Comparison of ENCODE assay signal across 27 cellular contexts in genomic region chr3:38046821-38047220, GRCh38. TPM values are rescaled to one million over a fixed set of nuclear protein-coding genes. Genes with fewer than 3 reads are reported as not detected.
"Had no signal": no experiment of that assay in that cellular context is flagged by ENCODE, and none has a peak within 500 bp of the region (broad histone marks: within the 10 kb centered on the region; RNA-seq: fewer than 3 reads in every experiment).

No MANE protein-coding gene starts in this region.

- H3K4me3 ChIP-seq: coronary artery, dorsolateral prefrontal cortex, esophagus muscularis mucosa, gastrocnemius medialis, heart right ventricle, left lung, lower lobe of right lung, mucosa of descending colon had no signal

- DNase-seq: dermis blood vessel endothelial cell; dorsolateral prefrontal cortex; effector CD4-positive, alpha-beta T cell; effector memory CD4-positive, alpha-beta T cell; foreskin keratinocyte; gastrocnemius medialis; glutamatergic neuron; head of caudate nucleus; heart right ventricle; hippocampal formation; left cardiac atrium; left lung; left ventricle myocardium superior; lower lobe of right lung; mesenchymal stem cell; naive B cell had no signal

- H3K4me1 ChIP-seq: esophagus muscularis mucosa, foreskin keratinocyte, gastrocnemius medialis, left lung had no signal

- H3K27ac ChIP-seq: coronary artery, dorsolateral prefrontal cortex, esophagus muscularis mucosa, foreskin keratinocyte, gastrocnemius medialis, heart right ventricle, left lung, lower lobe of right lung had no signal

- H3K36me3 ChIP-seq: esophagus muscularis mucosa, gastrocnemius medialis, heart right ventricle, left lung, lower lobe of right lung had no signal

- H3K9me3 ChIP-seq: esophagus muscularis mucosa, gastrocnemius medialis, heart right ventricle, left lung, lower lobe of right lung, mucosa of descending colon had no signal

- ATAC-seq: foreskin keratinocyte, gastrocnemius medialis, heart right ventricle, left cardiac atrium, left lung, left ventricle myocardium superior, lower lobe of right lung had no signal

- FAIRE-seq: colon, endothelial cell of umbilical vein, islet of Langerhans, keratinocyte had no signal

- H3K27me3 ChIP-seq: dorsolateral prefrontal cortex, esophagus muscularis mucosa, gastrocnemius medialis, heart right ventricle, left lung had no signal

RNA-seq across cellular contexts. Expression of gene DLEC1, which starts 7.8 kb away (rescaled TPM):
- total RNA-seq: endothelial cell of umbilical vein, epithelial cell of proximal tubule, foreskin keratinocyte, gastrocnemius medialis, glomerular endothelial cell, lung microvascular endothelial cell, myocyte had no signal
- polyA plus RNA-seq: endothelial cell of umbilical vein, keratinocyte had no signal
